Comparison of ENCODE assay signal across 12 cellular contexts in the genomic region with DNA sequence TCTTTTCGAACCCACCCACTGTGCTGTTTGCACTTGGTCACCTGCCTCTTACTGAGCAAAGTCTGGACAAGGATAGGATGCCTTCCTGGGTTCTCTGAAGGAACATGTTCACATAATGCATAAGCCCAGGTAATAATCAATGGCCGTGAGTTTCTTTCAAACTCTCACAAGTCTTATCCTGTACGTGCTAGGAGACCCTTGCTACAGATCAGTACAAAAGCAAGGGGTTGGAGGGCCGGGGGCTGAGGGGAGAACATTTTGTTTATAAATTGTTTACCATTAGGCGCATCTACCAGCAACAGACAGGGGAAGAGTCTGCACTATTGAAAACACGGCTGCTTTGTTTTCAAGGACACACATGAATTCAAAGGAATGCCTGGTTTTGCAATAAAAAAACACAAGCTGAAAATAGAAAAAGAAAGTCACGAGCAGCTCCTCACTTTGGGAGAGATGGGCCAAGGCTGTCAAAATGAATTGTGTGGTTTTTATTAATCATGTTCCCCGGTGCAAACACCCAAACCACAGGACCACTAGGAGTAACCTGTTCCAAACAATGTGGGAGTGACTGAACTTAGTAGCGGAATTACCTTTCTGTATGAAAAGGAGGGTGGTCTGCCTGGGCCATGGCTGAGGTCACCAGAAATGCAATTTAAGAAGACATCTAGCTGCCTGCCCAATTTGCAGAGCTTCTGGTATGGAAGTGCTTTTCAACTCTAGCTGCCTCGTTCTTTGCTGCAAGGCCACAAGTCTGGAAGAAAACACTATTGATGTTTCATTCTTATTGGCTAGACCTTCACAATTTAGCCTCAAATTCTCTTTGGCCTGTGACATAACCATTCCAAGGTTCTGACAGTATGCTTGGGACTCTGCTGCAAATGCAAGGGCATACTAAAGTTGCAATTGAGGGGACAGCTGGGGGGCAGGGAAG.
DNase-seq lines count a peak whose midpoint lies in the region; ATAC-seq, FAIRE-seq and TF ChIP-seq lines count a peak whose summit lies in the region.
"Had no signal": no experiment of that assay in that cellular context is flagged by ENCODE, and none has a peak within 500 bp of the region (broad histone marks: within the 10 kb centered on the region; RNA-seq: fewer than 3 reads in every experiment).

No MANE protein-coding gene starts in this region.

- intact Hi-C loops in PC-3 (cut with micrococcal nuclease) = no loop called here

- H3K36me3 ChIP-seq in PC-3 (ENCODE audit: low read depth, low read length) (no peaks in the 10 kb centered on the region), fibroblast of lung (ENCODE audit: control insufficient read depth, insufficient read depth, low read length) (no peaks in the 10 kb centered on the region), osteoblast (ENCODE audit: insufficient read depth, low read length) (no peaks in the 10 kb centered on the region)

- POLR2A ChIA-PET in PC-3 (lab: Charles Lee; ENCODE audit: unreplicated experiment) = interaction anchor here (0.6 kb wide), 1 partner anchor 520 kb away, joined by 3 read pairs; no protein-coding TSS in a partner anchor

- no peak for FAIRE-seq in GM19239 (lab: Jason Lieb, UNC)

- peak; percentile 70 for DNase-seq in AG08395 (ENCODE audit: low spot score)
- DNase-seq in PC-3 = peak; percentile 19
- peak; percentile 73 to 82 for DNase-seq in fibroblast of lung (ENCODE audit: low read depth in 2 of 2)
- DNase-seq in osteoblast (ENCODE audit: insufficient read length, low spot score, missing footprints) = peak; percentile 36
- DNase-seq in NCI-H446 treated with DMSO at 0.1 percent for 48 hours (lab: John Stamatoyannopoulos, UW) = no peak
- no peak for DNase-seq in GM19239 (ENCODE audit: insufficient read length, low spot score)
- no peak for DNase-seq in NCI-H510A (lab: John Stamatoyannopoulos, UW)
- DNase-seq: activated CD4-positive, alpha-beta T cell treated with anti-CD3 and anti-CD28 coated beads, Interleukin-2, amount 50 U/mL, for 1 hour; activated gamma-delta T cell; C1 segment of cervical spinal cord; retina had no signal

- H3K27ac ChIP-seq in PC-3 (ENCODE audit: low read length) (no peak overlapping the region), fibroblast of lung (ENCODE audit: insufficient read depth, low read length) (peak overlapping the region; percentile 43), osteoblast (ENCODE audit: low read depth, low read length) (peak overlapping the region; percentile 74)

- no peaks in the 10 kb centered on the region for H3K9me2 ChIP-seq in PC-3 (replicated peaks; ENCODE audit: low read length)

- no peaks in the 10 kb centered on the region for H3F3A ChIP-seq in PC-3 (ENCODE audit: low read length, unreplicated experiment)

- H3K9me3 ChIP-seq in PC-3 (ENCODE audit: low read length) = no peaks in the 10 kb centered on the region
- H3K9me3 ChIP-seq in fibroblast of lung (ENCODE audit: control insufficient read depth, insufficient read depth, low read depth, low read length) = no peaks in the 10 kb centered on the region
- no peaks in the 10 kb centered on the region for H3K9me3 ChIP-seq in osteoblast (ENCODE audit: low read depth, low read length)

- H3K4me3 ChIP-seq in PC-3 (ENCODE audit: low read length) (no peak overlapping the region), fibroblast of lung (replicated peaks in 1 of 4; ENCODE audit: control extremely low read depth in 1 of 4, insufficient read depth in 1 of 4, low read depth in 3 of 4, low read length in 4 of 4) (peak overlapping the region in 1 of 4 experiments; percentile 1), osteoblast (ENCODE audit: insufficient read depth, low read length) (peak overlapping the region; percentile 36)

- H3K4me2 ChIP-seq in PC-3 (ENCODE audit: low read length) = no peak overlapping the region
- H3K4me2 ChIP-seq in fibroblast of lung (ENCODE audit: extremely low read depth, insufficient read depth, low read length) = peak overlapping the region; percentile 53
- H3K4me2 ChIP-seq in osteoblast (ENCODE audit: insufficient read depth, low read length) = peak overlapping the region; percentile 69

- no peaks in the 10 kb centered on the region for H3K27me3 ChIP-seq in PC-3 (ENCODE audit: low read length)
- no peaks in the 10 kb centered on the region for H3K27me3 ChIP-seq in fibroblast of lung (ENCODE audit: control insufficient read depth, insufficient read depth, low read length)
- no peaks in the 10 kb centered on the region for H3K27me3 ChIP-seq in osteoblast (ENCODE audit: insufficient read depth, low read length)

- peaks cover 34% of the 10 kb centered on the region for H3K79me2 ChIP-seq in PC-3 (ENCODE audit: low read length)
- H3K79me2 ChIP-seq in fibroblast of lung (ENCODE audit: control insufficient read depth, insufficient read depth, low read length) = peaks cover 66% of the 10 kb centered on the region
- H3K79me2 ChIP-seq in osteoblast (ENCODE audit: insufficient read depth, low read length) = peaks cover 87% of the 10 kb centered on the region

- H4K20me1 ChIP-seq in PC-3 (ENCODE audit: low read length) (no peaks in the 10 kb centered on the region), fibroblast of lung (ENCODE audit: control insufficient read depth, extremely low read depth, insufficient read depth, low read length) (no peaks in the 10 kb centered on the region), osteoblast (ENCODE audit: insufficient read depth, low read length) (peaks cover 41% of the 10 kb centered on the region)

- CTCF ChIA-PET in PC-3 (lab: Charles Lee) = interaction anchor here (0.6 kb wide), 2 partner anchors 8 to 316 kb away, joined by 3 to 11 read pairs; no protein-coding TSS in a partner anchor

- no peak overlapping the region for H2AFZ ChIP-seq in PC-3 (ENCODE audit: low read length)
- H2AFZ ChIP-seq in fibroblast of lung (ENCODE audit: low read length) = no peak overlapping the region
- H2AFZ ChIP-seq in osteoblast (ENCODE audit: low read length) = no peak overlapping the region

- ATAC-seq in PC-3 (no peak), HG03439 (IDR thresholded peaks at IDR 0.05; ENCODE audit: unreplicated experiment) (no peak)

- H3K9ac ChIP-seq in PC-3 (ENCODE audit: low read length) (no peak overlapping the region), fibroblast of lung (ENCODE audit: insufficient read depth, low read length) (peak overlapping the region; percentile 9)

- no TSS peak for BruUV-seq in PC-3 (replicated peaks; lab: Mats Ljungman, UMichigan)

- TF ChIP-seq CTCF in PC-3 (conservative IDR thresholded peaks at IDR 0.05; ENCODE audit: low read depth, low read length) = no peak
- TF ChIP-seq CTCF in fibroblast of lung (conservative IDR thresholded peaks at IDR 0.05 in 1 of 2, IDR thresholded peaks at IDR 0.05 in 1 of 2; ENCODE audit: low read depth in 1 of 2, low read length in 2 of 2) = no peak
- TF ChIP-seq CTCF in osteoblast (IDR thresholded peaks at IDR 0.05; ENCODE audit: extremely low read depth, low read depth, low read length) = no peak

- no peaks in the 10 kb centered on the region for H3K4me1 ChIP-seq in PC-3 (ENCODE audit: insufficient read depth, low read length)
- peaks cover 28% of the 10 kb centered on the region for H3K4me1 ChIP-seq in fibroblast of lung (ENCODE audit: control insufficient read depth, extremely low read depth, insufficient read depth, low read length)
- peaks cover 28% of the 10 kb centered on the region for H3K4me1 ChIP-seq in osteoblast (ENCODE audit: insufficient read depth, low read length)

Comparison
In these comparisons a context has a peak if more than half of its experiments do, and no peak if none do; other contexts are left out.
1. DNase-seq: peak in AG08395 (single experiment), PC-3 (single experiment), fibroblast of lung (2 of 2) and osteoblast (single experiment); none in NCI-H446 treated with DMSO at 0.1 percent for 48 hours (single experiment), GM19239 (single experiment) and NCI-H510A (single experiment).